13 cellular contexts compared by ENCODE assay signal in the genomic region with DNA sequence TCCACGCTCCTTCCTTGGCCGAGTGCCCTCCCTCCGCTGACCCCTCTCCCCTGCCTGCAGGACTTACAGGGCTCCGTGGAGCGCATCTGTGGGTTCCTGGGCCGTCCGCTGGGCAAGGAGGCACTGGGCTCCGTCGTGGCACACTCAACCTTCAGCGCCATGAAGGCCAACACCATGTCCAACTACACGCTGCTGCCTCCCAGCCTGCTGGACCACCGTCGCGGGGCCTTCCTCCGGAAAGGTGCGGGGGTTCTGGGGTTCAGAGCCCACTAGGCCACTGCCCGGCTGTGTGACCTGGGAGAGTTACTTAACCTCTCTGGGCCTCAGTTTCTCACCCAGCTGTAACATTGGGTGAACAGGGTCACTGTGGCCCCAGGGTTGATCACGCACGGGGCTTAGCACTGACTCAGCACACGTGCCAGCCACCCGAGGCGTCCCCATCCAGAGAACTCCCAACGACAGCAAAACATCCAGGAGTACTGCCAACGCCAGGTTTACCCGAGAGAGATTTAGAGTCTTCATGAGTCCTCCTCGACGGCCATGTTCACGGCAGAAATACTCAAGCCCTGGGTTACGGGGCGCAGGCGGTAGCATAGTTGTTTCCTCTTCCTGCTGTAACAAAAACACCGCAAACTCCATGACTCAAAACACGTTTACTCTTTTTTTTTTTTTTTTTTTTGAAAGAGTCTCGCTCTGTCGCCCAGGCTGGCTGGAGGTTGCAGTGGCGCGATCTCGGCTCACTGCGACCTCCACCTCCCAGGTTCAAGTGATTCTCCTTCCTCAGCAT. TPM values are rescaled to one million over a fixed set of nuclear protein-coding genes. Genes with fewer than 3 reads are reported as not detected.
A peak's percentile ranks its signal among the peaks of the same experiment; 100 is the strongest.
DNase-seq lines count a peak whose midpoint lies in the region; ATAC-seq and TF ChIP-seq lines count a peak whose summit lies in the region.
"Had no signal": no experiment of that assay in that cellular context is flagged by ENCODE, and none has a peak within 500 bp of the region (broad histone marks: within the 10 kb centered on the region; RNA-seq: fewer than 3 reads in every experiment).

No MANE protein-coding gene starts in this region.

- no peak for TF ChIP-seq POLR2A in esophagus muscularis mucosa (IDR thresholded peaks at IDR 0.05; ENCODE audit: low read depth)

- H3K36me3 Mint-ChIP-seq in T-helper 1 cell treated with Interleukin-12 subunit alpha and Interleukin-12 subunit beta and Interleukin-4 antibody, amounts not matched to agents 30 μg/mL and 1 μg/mL, for 36 hours (ENCODE audit: low read depth) = no peaks in the 10 kb centered on the region
- H3K36me3 Mint-ChIP-seq in activated naive CD4-positive, alpha-beta T cell treated with anti-CD3 and anti-CD28 coated beads, Interleukin-2, amount 50 U/mL, for 24 hours = no peaks in the 10 kb centered on the region

- no peaks in the 10 kb centered on the region for H3K9me3 Mint-ChIP-seq in T-helper 1 cell treated with Interleukin-12 subunit alpha and Interleukin-12 subunit beta and Interleukin-4 antibody, amounts not matched to agents 30 μg/mL and 1 μg/mL, for 36 hours
- H3K9me3 Mint-ChIP-seq in activated naive CD4-positive, alpha-beta T cell treated with anti-CD3 and anti-CD28 coated beads, Interleukin-2, amount 50 U/mL, for 24 hours = no peaks in the 10 kb centered on the region

- H3K27ac Mint-ChIP-seq in T-helper 1 cell treated with Interleukin-12 subunit alpha and Interleukin-12 subunit beta and Interleukin-4 antibody, amounts not matched to agents 30 μg/mL and 1 μg/mL, for 36 hours = peak overlapping the region; percentile 76
- H3K27ac Mint-ChIP-seq in activated naive CD4-positive, alpha-beta T cell treated with anti-CD3 and anti-CD28 coated beads, Interleukin-2, amount 50 U/mL, for 24 hours = peak overlapping the region; percentile 35

- WGBS in esophagus muscularis mucosa = 81% methylated on average over 38 of the region's 39 CpGs

- no peaks in the 10 kb centered on the region for H3K36me3 ChIP-seq in esophagus muscularis mucosa
- H3K36me3 ChIP-seq: HAP-1, WERI-Rb-1 had no signal

- H3K4me1 ChIP-seq in esophagus muscularis mucosa = no peaks in the 10 kb centered on the region
- H3K4me1 ChIP-seq: HAP-1 had no signal

- peak overlapping the region; percentile 74 for H3K4me3 Mint-ChIP-seq in T-helper 1 cell treated with Interleukin-12 subunit alpha and Interleukin-12 subunit beta and Interleukin-4 antibody, amounts not matched to agents 30 μg/mL and 1 μg/mL, for 36 hours
- peak overlapping the region; percentile 55 for H3K4me3 Mint-ChIP-seq in activated naive CD4-positive, alpha-beta T cell treated with anti-CD3 and anti-CD28 coated beads, Interleukin-2, amount 50 U/mL, for 24 hours

- H3K27me3 Mint-ChIP-seq in T-helper 1 cell treated with Interleukin-12 subunit alpha and Interleukin-12 subunit beta and Interleukin-4 antibody, amounts not matched to agents 30 μg/mL and 1 μg/mL, for 36 hours (ENCODE audit: low read depth) = no peaks in the 10 kb centered on the region
- no peaks in the 10 kb centered on the region for H3K27me3 Mint-ChIP-seq in activated naive CD4-positive, alpha-beta T cell treated with anti-CD3 and anti-CD28 coated beads, Interleukin-2, amount 50 U/mL, for 24 hours

- intact Hi-C loops in esophagus muscularis mucosa (cut with DNase I) = no loop called here

- no peak for DNase-seq in activated CD4-positive, CD25-positive, alpha-beta regulatory T cell treated with anti-CD3 and anti-CD28 coated beads, Interleukin-2, amount 50 U/mL, for 72 hours
- peak; percentile 34 for DNase-seq in stimulated activated CD8-positive, alpha-beta memory T cell treated with anti-CD3 and anti-CD28 coated beads, Interleukin-4, amount 100 ng/mL, for 48 hours
- DNase-seq in esophagus muscularis mucosa (ENCODE audit: extremely low spot score) (no peak), NCI-H446 (lab: John Stamatoyannopoulos, UW) (no peak), NCI-H2171 (lab: John Stamatoyannopoulos, UW) (no peak)
- DNase-seq: 8988T, WERI-Rb-1 had no signal

- no peak overlapping the region for H3K27ac ChIP-seq in esophagus muscularis mucosa (replicated peaks in 1 of 4)
- H3K27ac ChIP-seq: WERI-Rb-1 had no signal

- H3K4me1 Mint-ChIP-seq in T-helper 1 cell treated with Interleukin-12 subunit alpha and Interleukin-12 subunit beta and Interleukin-4 antibody, amounts not matched to agents 30 μg/mL and 1 μg/mL, for 36 hours (ENCODE audit: low read depth) = peaks cover 7% of the 10 kb centered on the region
- H3K4me1 Mint-ChIP-seq in activated naive CD4-positive, alpha-beta T cell treated with anti-CD3 and anti-CD28 coated beads, Interleukin-2, amount 50 U/mL, for 24 hours = peaks cover 4% of the 10 kb centered on the region

- no peak overlapping the region for H3K4me3 ChIP-seq in esophagus muscularis mucosa
- H3K4me3 ChIP-seq: HAP-1 had no signal

- TF ChIP-seq CTCF in esophagus muscularis mucosa (IDR thresholded peaks at IDR 0.05) = no peak

- no peaks in the 10 kb centered on the region for H3K9me3 ChIP-seq in esophagus muscularis mucosa
- H3K9me3 ChIP-seq: HAP-1 had no signal

- no peak for TF ChIP-seq EP300 in esophagus muscularis mucosa (IDR thresholded peaks at IDR 0.05)

- peaks cover 0 to 29% (median 0%) of the 10 kb centered on the region in 4 donors for H3K27me3 ChIP-seq in esophagus muscularis mucosa

- ATAC-seq in activated CD4-positive, CD25-positive, alpha-beta regulatory T cell treated with anti-CD3 and anti-CD28 coated beads, Interleukin-2, amount 50 U/mL, for 24 hours = peak; percentile 48 to 88

RNA-seq across cellular contexts. Expression of gene SPACA4, which starts 9.7 kb away (rescaled TPM):
- not detected for total RNA-seq in esophagus muscularis mucosa
- total RNA-seq: MCF 10A, temporal lobe had no signal

RNA-seq across cellular contexts. Expression of gene FAM83E, which starts 18.0 kb away (rescaled TPM):
- under 1 TPM; 0.32 to 0.69 (median 0.37) TPM for total RNA-seq in esophagus muscularis mucosa
- total RNA-seq: temporal lobe had no signal

RNA-seq across cellular contexts. Expression of gene RPL18, which starts 22.1 kb away (rescaled TPM):
- 1,000 to 10,000 TPM; 1,298 to 2,105 (median 1,742) TPM for total RNA-seq in esophagus muscularis mucosa

RNA-seq across cellular contexts. Expression of gene SPHK2, which starts 22.4 kb away (rescaled TPM):
- 10 to 100 TPM; 15.9 to 24.5 (median 17.0) TPM for total RNA-seq in esophagus muscularis mucosa

RNA-seq across cellular contexts. Expression of gene DBP, which starts 40.3 kb away (rescaled TPM):
- total RNA-seq in esophagus muscularis mucosa = 1 to 10 TPM; 3.0 to 9.3 (median 7.2) TPM
